In genomic region chr1:245614986-245615385, GRCh38 we compare ENCODE assay signal across 12 cellular contexts.
"Had no signal": no experiment of that assay in that cellular context is flagged by ENCODE, and none has a peak within 500 bp of the region (broad histone marks: within the 10 kb centered on the region; RNA-seq: fewer than 3 reads in every experiment).

No MANE protein-coding gene starts in this region.

- H3K36me3 ChIP-seq: thoracic aorta, upper lobe of right lung had no signal

- H3K4me1 Mint-ChIP-seq: activated naive CD4-positive, alpha-beta T cell treated with anti-CD3 and anti-CD28 coated beads, Interleukin-2, amount 10 ng/mL, durations not matched to agents 7 days and 5 days; mesothelial cell of epicardium had no signal

- H3K27me3 Mint-ChIP-seq: activated naive CD4-positive, alpha-beta T cell treated with anti-CD3 and anti-CD28 coated beads, Interleukin-2, amount 10 ng/mL, durations not matched to agents 7 days and 5 days had no signal

- H3K27ac ChIP-seq: thoracic aorta, upper lobe of right lung had no signal

- H3K9me3 ChIP-seq: thoracic aorta, upper lobe of right lung had no signal

- H3K4me3 ChIP-seq: thoracic aorta, upper lobe of right lung had no signal

- H3K36me3 Mint-ChIP-seq: activated naive CD4-positive, alpha-beta T cell treated with anti-CD3 and anti-CD28 coated beads, Interleukin-2, amount 10 ng/mL, durations not matched to agents 7 days and 5 days had no signal

- H3K27me3 ChIP-seq: upper lobe of right lung had no signal

- ATAC-seq: activated CD4-positive, CD25-positive, alpha-beta regulatory T cell treated with anti-CD3 and anti-CD28 coated beads, Interleukin-2, amount 50 U/mL, for 24 hours; upper lobe of right lung had no signal

- H3K4me3 Mint-ChIP-seq: activated naive CD4-positive, alpha-beta T cell treated with anti-CD3 and anti-CD28 coated beads, Interleukin-2, amount 10 ng/mL, durations not matched to agents 7 days and 5 days; mesothelial cell of epicardium; neural crest cell had no signal

- H3K9me3 Mint-ChIP-seq: activated naive CD4-positive, alpha-beta T cell treated with anti-CD3 and anti-CD28 coated beads, Interleukin-2, amount 10 ng/mL, durations not matched to agents 7 days and 5 days; mesothelial cell of epicardium; neural crest cell had no signal

- DNase-seq: activated CD4-positive, alpha-beta T cell treated with anti-CD3 and anti-CD28 coated beads, Interleukin-2, amount 50 U/mL, for 1 hour; activated naive CD4-positive, alpha-beta T cell treated with anti-CD3 and anti-CD28 coated beads, Interleukin-2, amount 10 ng/mL, durations not matched to agents 7 days and 5 days; activated T-cell treated with anti-CD3 and anti-CD28 coated beads for 4 hours; foreskin melanocyte; stimulated activated CD4-positive, alpha-beta T cell treated with anti-CD3 and anti-CD28 coated beads, Interleukin-12 subunit alpha, Interleukin-12 subunit beta, amount 100 ng/mL, for 4 hours; stimulated activated CD4-positive, alpha-beta T cell treated with anti-CD3 and anti-CD28 coated beads, Interleukin-2, amount 100 ng/mL, for 24 hours; T-helper 9 cell; upper lobe of right lung had no signal

- H3K27ac Mint-ChIP-seq: activated naive CD4-positive, alpha-beta T cell treated with anti-CD3 and anti-CD28 coated beads, Interleukin-2, amount 10 ng/mL, durations not matched to agents 7 days and 5 days; mesothelial cell of epicardium had no signal

- H3K4me1 ChIP-seq: upper lobe of right lung had no signal
